ENCODE assay signal across 14 cellular contexts in genomic region chr5:69512740-69513260, GRCh38. TPM values are rescaled to one million over a fixed set of nuclear protein-coding genes. Genes with fewer than 3 reads are reported as not detected.
DNase-seq lines count a peak whose midpoint lies in the region; ATAC-seq and TF ChIP-seq lines count a peak whose summit lies in the region.
"Had no signal": no experiment of that assay in that cellular context is flagged by ENCODE, and none has a peak within 500 bp of the region (broad histone marks: within the 10 kb centered on the region; RNA-seq: fewer than 3 reads in every experiment).

No MANE protein-coding gene starts in this region.

- intact Hi-C loops in Caco-2 (cut with micrococcal nuclease; ENCODE audit: unreplicated experiment) (no loop called here), Panc1 (cut with micrococcal nuclease; ENCODE audit: unreplicated experiment) (no loop called here)

- DNase-seq in Caco-2 (no peak), Panc1 (ENCODE audit: low read depth, low spot score) (no peak), epithelial cell of esophagus (ENCODE audit: low read depth) (peak; percentile 78), omental fat pad (ENCODE audit: low spot score) (no peak), osteocyte (ENCODE audit: extremely low spot score, unreplicated experiment) (no peak), DMS153 treated with DMSO at 0.1 percent for 48 hours (lab: John Stamatoyannopoulos, UW; ENCODE audit: unreplicated experiment) (no peak)
- DNase-seq: activated CD4-positive, alpha-beta T cell treated with anti-CD3 and anti-CD28 coated beads, Interleukin-2, amount 10 ng/mL, durations not matched to agents 24 days and 14 days; CD8-positive, alpha-beta T cell; effector memory CD8-positive, alpha-beta T cell; immature natural killer cell; NCI-H1105 treated with DMSO at 0.1 percent for 48 hours; NCI-H774 had no signal

- in situ Hi-C loops in Panc1 (cut with HindIII; ENCODE audit: low pct_unique_long_range_greater_than_20kb, low sequenced_read_pairs), result no loop called here

- H3K27ac Mint-ChIP-seq in Caco-2 (ENCODE audit: unreplicated experiment), result peak overlapping the region; percentile 21
- H3K27ac Mint-ChIP-seq in osteocyte (ENCODE audit: unreplicated experiment), result no peak overlapping the region
- H3K27ac Mint-ChIP-seq: activated CD4-positive, alpha-beta T cell treated with anti-CD3 and anti-CD28 coated beads, Interleukin-2, amount 10 ng/mL, durations not matched to agents 24 days and 14 days; CD8-positive, alpha-beta T cell; effector memory CD8-positive, alpha-beta T cell; immature natural killer cell had no signal

- CTCF ChIA-PET in Caco-2 (lab: Charles Lee), result no interaction called here
- CTCF ChIA-PET in Panc1 (lab: Charles Lee), result no interaction called here

- TF ChIP-seq CTCF in Caco-2 (IDR thresholded peaks at IDR 0.05; ENCODE audit: insufficient read depth in 1 of 2, low read depth in 1 of 2, low read length in 1 of 2, severe bottlenecking in 1 of 2, unreplicated experiment in 1 of 2) (no peak), Panc1 (IDR thresholded peaks at IDR 0.05) (no peak), epithelial cell of esophagus (IDR thresholded peaks at IDR 0.05; ENCODE audit: insufficient read depth, low read depth, low read length, missing control alignments) (no peak), omental fat pad (IDR thresholded peaks at IDR 0.05) (no peak), osteocyte (IDR thresholded peaks at IDR 0.05) (no peak)

- H3K4me3 Mint-ChIP-seq in Caco-2 (ENCODE audit: unreplicated experiment), result no peak overlapping the region
- no peak overlapping the region for H3K4me3 Mint-ChIP-seq in osteocyte (ENCODE audit: unreplicated experiment)
- H3K4me3 Mint-ChIP-seq: activated CD4-positive, alpha-beta T cell treated with anti-CD3 and anti-CD28 coated beads, Interleukin-2, amount 10 ng/mL, durations not matched to agents 24 days and 14 days; CD8-positive, alpha-beta T cell; effector memory CD8-positive, alpha-beta T cell; immature natural killer cell had no signal

- H3K4me3 ChIP-seq in Caco-2 (ENCODE audit: low read depth, low read length), result no peak overlapping the region
- no peak overlapping the region for H3K4me3 ChIP-seq in Panc1 (ENCODE audit: low read depth in 2 of 2, low read length in 2 of 2)
- H3K4me3 ChIP-seq in epithelial cell of esophagus (ENCODE audit: low read length), result no peak overlapping the region

- H3K36me3 ChIP-seq in Caco-2 (ENCODE audit: control insufficient read depth, insufficient read depth, low read length) (peaks cover 6% of the 10 kb centered on the region), Panc1 (ENCODE audit: control insufficient read depth, insufficient read depth, low read length) (no peaks in the 10 kb centered on the region)

- H3K27me3 Mint-ChIP-seq in Caco-2 (ENCODE audit: insufficient read depth, unreplicated experiment) (no peaks in the 10 kb centered on the region), osteocyte (ENCODE audit: unreplicated experiment) (no peaks in the 10 kb centered on the region)
- H3K27me3 Mint-ChIP-seq: effector memory CD8-positive, alpha-beta T cell had no signal

- ATAC-seq in Panc1, result no peak
- ATAC-seq in omental fat pad (ENCODE audit: low FRiP score), result peak; percentile 78
- no peak for ATAC-seq in HG03097 (IDR thresholded peaks at IDR 0.05; ENCODE audit: low FRiP score, unreplicated experiment)
- no peak for ATAC-seq in GM19328 (IDR thresholded peaks at IDR 0.05; ENCODE audit: unreplicated experiment)
- ATAC-seq: CD8-positive, alpha-beta T cell; effector memory CD8-positive, alpha-beta T cell had no signal

- H3K27me3 ChIP-seq in Caco-2 (replicated peaks; ENCODE audit: control insufficient read depth, insufficient read depth, low read length) (no peaks in the 10 kb centered on the region), Panc1 (ENCODE audit: control insufficient read depth, insufficient read depth, low read length) (no peaks in the 10 kb centered on the region)

- H3K36me3 Mint-ChIP-seq in Caco-2 (ENCODE audit: insufficient read depth, unreplicated experiment), result peaks cover 88% of the 10 kb centered on the region
- no peaks in the 10 kb centered on the region for H3K36me3 Mint-ChIP-seq in osteocyte (ENCODE audit: unreplicated experiment)
- H3K36me3 Mint-ChIP-seq: CD8-positive, alpha-beta T cell; immature natural killer cell had no signal

- no TSS peak for BruUV-seq in Caco-2 (replicated peaks; lab: Mats Ljungman, UMichigan)
- BruUV-seq in Panc1 (replicated peaks; lab: Mats Ljungman, UMichigan), result no TSS peak

- H3K9me3 Mint-ChIP-seq in Caco-2 (ENCODE audit: unreplicated experiment) (no peaks in the 10 kb centered on the region), osteocyte (ENCODE audit: unreplicated experiment) (no peaks in the 10 kb centered on the region)
- H3K9me3 Mint-ChIP-seq: activated CD4-positive, alpha-beta T cell treated with anti-CD3 and anti-CD28 coated beads, Interleukin-2, amount 10 ng/mL, durations not matched to agents 24 days and 14 days; CD8-positive, alpha-beta T cell; effector memory CD8-positive, alpha-beta T cell; immature natural killer cell had no signal

- H3K4me1 Mint-ChIP-seq in Caco-2 (ENCODE audit: low read depth, unreplicated experiment) (peaks cover 11% of the 10 kb centered on the region), osteocyte (ENCODE audit: unreplicated experiment) (peaks cover 20% of the 10 kb centered on the region)
- H3K4me1 Mint-ChIP-seq: activated CD4-positive, alpha-beta T cell treated with anti-CD3 and anti-CD28 coated beads, Interleukin-2, amount 10 ng/mL, durations not matched to agents 24 days and 14 days; immature natural killer cell had no signal

- H3K9me3 ChIP-seq in Caco-2 (no peaks in the 10 kb centered on the region), Panc1 (ENCODE audit: control insufficient read depth, insufficient read depth, low read depth, low read length) (no peaks in the 10 kb centered on the region)

- H3K27ac ChIP-seq in Panc1 (ENCODE audit: low read length), result peak overlapping the region; percentile 9; the same call in 1 of the 2 replicates

- H3K4me1 ChIP-seq in Caco-2 (peaks cover 32% of the 10 kb centered on the region), Panc1 (ENCODE audit: control insufficient read depth, insufficient read depth, low read length) (peaks cover 26% of the 10 kb centered on the region)

- POLR2A ChIA-PET in Caco-2 (lab: Charles Lee), result no interaction called here
- POLR2A ChIA-PET in Panc1 (lab: Charles Lee), result no interaction called here

RNA-seq across cellular contexts. Expression of gene OCLN, which starts 20.2 kb away (rescaled TPM):
- total RNA-seq in Caco-2 (2022) (174 and 184 TPM in 2 replicates), Panc1 (2021; ENCODE audit: unreplicated experiment) (102 TPM), omental fat pad (10 to 100 TPM in 1 of 4 donors, 1 to 10 TPM in 3; 2.2 to 10.6 (median 6.2) TPM), osteocyte (4.4 and 4.5 TPM in 2 replicates)
- polyA plus RNA-seq in Panc1 (2012; ENCODE audit: insufficient read length), result 27.5 TPM

RNA-seq across cellular contexts. Expression of gene GTF2H2C, which starts 47.2 kb away (rescaled TPM):
- total RNA-seq in Caco-2 (2022) (44.8 and 52.9 TPM in 2 replicates), Panc1 (2021; ENCODE audit: unreplicated experiment) (46.3 TPM), omental fat pad (10 to 100 TPM; 18.7 to 34.4 (median 22.1) TPM), osteocyte (32.0 and 35.6 TPM in 2 replicates)
- 23.7 TPM for polyA plus RNA-seq in Panc1 (2012; ENCODE audit: insufficient read length)
